8 cellular contexts compared by ENCODE assay signal in the genomic region with DNA sequence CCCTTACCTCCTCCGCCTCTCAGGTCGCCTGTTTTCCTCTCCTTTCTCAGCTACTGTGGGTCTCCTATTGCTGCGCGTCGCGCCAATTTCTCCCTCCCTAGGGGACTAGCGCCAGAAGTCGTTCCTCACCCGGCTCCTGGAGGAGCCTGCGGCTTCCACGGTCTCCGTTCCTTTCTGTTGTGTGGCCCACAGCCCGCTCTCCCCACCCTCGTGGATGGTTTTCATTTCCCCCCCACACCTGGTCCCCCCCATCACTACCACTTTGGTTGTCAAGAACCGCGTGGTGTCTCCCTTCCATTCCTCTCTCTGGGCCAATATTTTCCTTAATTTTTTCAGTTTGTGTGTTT. TPM values are rescaled to one million over a fixed set of nuclear protein-coding genes. Genes with fewer than 3 reads are reported as not detected.
A peak's percentile ranks its signal among the peaks of the same experiment; 100 is the strongest.
DNase-seq lines count a peak whose midpoint lies in the region; ATAC-seq and TF ChIP-seq lines count a peak whose summit lies in the region.

No MANE protein-coding gene starts in this region.

- TF ChIP-seq CTCF in breast epithelium (IDR thresholded peaks at IDR 0.05): no peak

- H3K4me3 Mint-ChIP-seq in stimulated activated naive CD8-positive, alpha-beta T cell treated with anti-CD3 and anti-CD28 coated beads, Interleukin-15, Interleukin-2, amounts not matched to agents 100 ng/mL and 50 ng/mL, for 24 hours: peak overlapping the region; percentile 99

- peak; percentile 8 for ATAC-seq in GM21786 (IDR thresholded peaks at IDR 0.05; ENCODE audit: unreplicated experiment)
- peak; percentile 25 for ATAC-seq in left colon

- H3K36me3 ChIP-seq in MG63 (peaks cover 23% of the 10 kb centered on the region), breast epithelium (no peaks in the 10 kb centered on the region)

- intact Hi-C loops in breast epithelium (cut with DNase I; ENCODE audit: low total_unique reads): no loop called here
- intact Hi-C loops in left colon (cut with DNase I, micrococcal nuclease): loop anchor here in 1 of 2 donors (10.0 kb wide), 1 partner anchor 78 kb away; no protein-coding TSS in a partner anchor

- H3K27ac ChIP-seq in breast epithelium: peak overlapping the region; percentile 95 to 97

- H3K4me1 Mint-ChIP-seq in stimulated activated naive CD8-positive, alpha-beta T cell treated with anti-CD3 and anti-CD28 coated beads, Interleukin-15, Interleukin-2, amounts not matched to agents 100 ng/mL and 50 ng/mL, for 24 hours (ENCODE audit: low read depth): peaks cover 57% of the 10 kb centered on the region

- DNase-seq in NCI-H345 treated with DMSO at 0.1 percent for 48 hours (lab: John Stamatoyannopoulos, UW; ENCODE audit: unreplicated experiment) (peak; percentile 20), NCI-H345 (lab: John Stamatoyannopoulos, UW) (no peak), MG63 (no peak), breast epithelium (ENCODE audit: low spot score in 2 of 2) (peak in 1 of 2 donors; percentile 30), left colon (peak in 1 of 2 donors; percentile 64), putamen (ENCODE audit: low spot score) (no peak)

- H3K36me3 Mint-ChIP-seq in stimulated activated naive CD8-positive, alpha-beta T cell treated with anti-CD3 and anti-CD28 coated beads, Interleukin-15, Interleukin-2, amounts not matched to agents 100 ng/mL and 50 ng/mL, for 24 hours (ENCODE audit: low read depth): peaks cover 24% of the 10 kb centered on the region

- no peaks in the 10 kb centered on the region for H3K9me3 ChIP-seq in MG63
- no peaks in the 10 kb centered on the region for H3K9me3 ChIP-seq in breast epithelium

- no peaks in the 10 kb centered on the region for H3K27me3 Mint-ChIP-seq in stimulated activated naive CD8-positive, alpha-beta T cell treated with anti-CD3 and anti-CD28 coated beads, Interleukin-15, Interleukin-2, amounts not matched to agents 100 ng/mL and 50 ng/mL, for 24 hours

- H3K27me3 ChIP-seq in MG63 (no peaks in the 10 kb centered on the region), breast epithelium (no peaks in the 10 kb centered on the region)

- TF ChIP-seq POLR2A in breast epithelium (IDR thresholded peaks at IDR 0.05): no peak

- no peaks in the 10 kb centered on the region for H3K9me3 Mint-ChIP-seq in stimulated activated naive CD8-positive, alpha-beta T cell treated with anti-CD3 and anti-CD28 coated beads, Interleukin-15, Interleukin-2, amounts not matched to agents 100 ng/mL and 50 ng/mL, for 24 hours

- H3K4me1 ChIP-seq in breast epithelium: peaks cover 0 to 14% of the 10 kb centered on the region in 2 donors

- peak overlapping the region; percentile 97 for H3K27ac Mint-ChIP-seq in stimulated activated naive CD8-positive, alpha-beta T cell treated with anti-CD3 and anti-CD28 coated beads, Interleukin-15, Interleukin-2, amounts not matched to agents 100 ng/mL and 50 ng/mL, for 24 hours

- H3K4me3 ChIP-seq in MG63: peak overlapping the region; percentile 90
- peak overlapping the region; percentile 84 to 91 (median 87) for H3K4me3 ChIP-seq in breast epithelium

RNA-seq across cellular contexts. Expression of a gene that starts 0.5 kb away (rescaled TPM):
- total RNA-seq in MG63 (2014; rRNA removed; shearing (Covaris generic); ENCODE audit: low replicate concordance): 10.5 and 11.2 TPM in 2 replicates
- total RNA-seq in breast epithelium (10 to 100 TPM; 25.9 to 30.9 (median 26.4) TPM), left colon (10 to 100 TPM; 40.2 to 45.0 TPM)

RNA-seq across cellular contexts. Expression of a gene that starts 0.7 kb away (rescaled TPM):
- total RNA-seq in MG63 (2014; rRNA removed; shearing (Covaris generic); ENCODE audit: low replicate concordance): 10.9 and 13.3 TPM in 2 replicates
- total RNA-seq in breast epithelium: 10 to 100 TPM in 2 of 3 donors, 1 to 10 TPM in 1; 9.0 to 15.5 (median 13.4) TPM
- 10 to 100 TPM; 10.2 to 12.3 TPM for total RNA-seq in left colon

RNA-seq across cellular contexts. Expression of a gene that starts 59.7 kb away (rescaled TPM):
- total RNA-seq in MG63 (2014; rRNA removed; shearing (Covaris generic); ENCODE audit: low replicate concordance): 33.3 and 46.6 TPM in 2 replicates
- 10 to 100 TPM; 16.8 to 28.8 (median 19.5) TPM for total RNA-seq in breast epithelium
- total RNA-seq in left colon: 10 to 100 TPM; 15.8 to 21.8 TPM
